ENCODE assay signal across 9 cellular contexts in the genomic region with DNA sequence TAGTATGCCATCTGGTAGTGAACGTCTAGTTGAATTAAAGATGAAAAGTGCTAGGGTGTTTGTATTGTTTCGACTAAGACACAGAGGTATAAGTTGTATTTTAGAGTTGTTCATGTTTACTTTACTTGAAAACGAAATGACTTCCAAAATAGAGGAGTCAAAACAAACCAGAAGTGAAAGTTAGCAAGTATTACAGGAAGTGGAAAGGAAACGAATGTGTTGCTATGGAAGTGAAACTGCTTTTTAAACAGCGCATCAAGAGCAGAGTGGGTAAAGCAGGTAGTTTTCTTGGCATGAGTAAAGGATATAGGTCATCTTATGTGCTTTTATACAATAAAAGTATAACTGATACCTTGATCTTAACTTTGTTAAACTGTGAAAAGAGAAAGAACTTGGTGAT. TPM values are rescaled to one million over a fixed set of nuclear protein-coding genes. Genes with fewer than 3 reads are reported as not detected.
A peak's percentile ranks its signal among the peaks of the same experiment; 100 is the strongest.
DNase-seq lines count a peak whose midpoint lies in the region; ATAC-seq, FAIRE-seq and TF ChIP-seq lines count a peak whose summit lies in the region.
"Had no signal": no experiment of that assay in that cellular context is flagged by ENCODE, and none has a peak within 500 bp of the region (broad histone marks: within the 10 kb centered on the region; RNA-seq: fewer than 3 reads in every experiment).

No MANE protein-coding gene starts in this region.

- no TSS peak for BruUV-seq in K562 (replicated peaks; lab: Mats Ljungman, UMichigan)

- intact Hi-C loops in CD4-positive, alpha-beta T cell (cut with DNase I, micrococcal nuclease), result loop anchor here (2.0 to 10.0 kb wide), 6 partner anchors 59 to 921 kb away; partner anchors contain the start of genes PRKAG2 (in 1 of the 2) and RHEB (in 1 of the 2)
- intact Hi-C loops in K562 (cut with micrococcal nuclease) (no loop called here), ovary (cut with DNase I) (loop anchor here in 1 of 4 donors (10.0 kb wide), 1 partner anchor 151 kb away; no protein-coding TSS in a partner anchor)

- no peak for TF ChIP-seq CTCF in CD4-positive, alpha-beta T cell (IDR thresholded peaks at IDR 0.05)
- TF ChIP-seq CTCF in K562 (IDR thresholded peaks at IDR 0.05 in 2 of 3, conservative IDR thresholded peaks at IDR 0.05 in 1 of 3; ENCODE audit: insufficient read depth in 2 of 3, low read depth in 1 of 3, low read length in 3 of 3) (no peak), ovary (IDR thresholded peaks at IDR 0.05) (no peak), omental fat pad (IDR thresholded peaks at IDR 0.05) (no peak)

- peak overlapping the region; percentile 87 for H3K4me3 Mint-ChIP-seq in CD4-positive, alpha-beta T cell

- H3K36me3 Mint-ChIP-seq in CD4-positive, alpha-beta T cell (ENCODE audit: low read depth), result no peaks in the 10 kb centered on the region

- H3K9me3 ChIP-seq in CD4-positive, alpha-beta T cell (ENCODE audit: control insufficient read depth, low read length), result no peaks in the 10 kb centered on the region
- H3K9me3 ChIP-seq in K562 (replicated peaks; ENCODE audit: control insufficient read depth, insufficient read depth, low read depth, low read length) (no peaks in the 10 kb centered on the region), ovary (no peaks in the 10 kb centered on the region)

- H3K27ac ChIP-seq in CD4-positive, alpha-beta T cell (ENCODE audit: low read depth, low read length), result peak overlapping the region; percentile 49
- H3K27ac ChIP-seq in K562 (ENCODE audit: extremely low read depth, low read depth, low read length) (no peak overlapping the region), ovary (no peak overlapping the region)

- TF ChIP-seq POLR2A in K562 (conservative IDR thresholded peaks at IDR 0.05) (no peak), ovary (IDR thresholded peaks at IDR 0.05) (no peak)

- in situ Hi-C loops in K562 (cut with MboI), result no loop called here

- no peak for TF ChIP-seq RAD21 in K562 (CRISPR knock-in tag; conservative IDR thresholded peaks at IDR 0.05 in 1 of 2, IDR thresholded peaks at IDR 0.05 in 1 of 2)

- H3K4me2 ChIP-seq in K562 (ENCODE audit: insufficient read depth, low read length), result no peak overlapping the region

- ATAC-seq in CD4-positive, alpha-beta T cell (ENCODE audit: poor library complexity), result peak; percentile 88
- ATAC-seq in GM19438 (IDR thresholded peaks at IDR 0.05; ENCODE audit: low read depth, unreplicated experiment), result peak; percentile 87
- peak; percentile 73 for ATAC-seq in HG03432 (IDR thresholded peaks at IDR 0.05; ENCODE audit: unreplicated experiment)
- ATAC-seq in K562, result no peak
- ATAC-seq in omental fat pad (ENCODE audit: low FRiP score), result no peak

- H3K27me3 ChIP-seq in CD4-positive, alpha-beta T cell (ENCODE audit: control insufficient read depth, insufficient read depth, low read length), result no peaks in the 10 kb centered on the region
- peaks cover 35 to 44% of the 10 kb centered on the region in 2 experiments for H3K27me3 ChIP-seq in K562 (ENCODE audit: control insufficient read depth in 2 of 2, insufficient read depth in 2 of 2, low read length in 2 of 2)
- H3K27me3 ChIP-seq in ovary, result no peaks in the 10 kb centered on the region

- DNase-seq in CD4-positive, alpha-beta T cell, result no peak
- DNase-seq in K562 (ENCODE audit: extremely low read depth in 1 of 4, low spot score in 3 of 4) (no peak), DMS114 treated with DMSO at 0.1 percent for 48 hours (lab: John Stamatoyannopoulos, UW; ENCODE audit: unreplicated experiment) (no peak), ovary (no peak), SW 1271 (lab: John Stamatoyannopoulos, UW) (no peak), omental fat pad (ENCODE audit: low spot score) (no peak)

- peaks cover 25% of the 10 kb centered on the region for H3K4me1 Mint-ChIP-seq in CD4-positive, alpha-beta T cell (ENCODE audit: low read depth)

- no peak for FAIRE-seq in K562 (lab: Jason Lieb, UNC)

- H4K20me1 ChIP-seq in K562 (replicated peaks; ENCODE audit: control insufficient read depth, insufficient read depth, low read length), result no peaks in the 10 kb centered on the region

- peak overlapping the region; percentile 48; the same call in 1 of the 2 replicates for H2AFZ ChIP-seq in K562 (ENCODE audit: low read depth, low read length)

- no peaks in the 10 kb centered on the region for H3K27me3 Mint-ChIP-seq in CD4-positive, alpha-beta T cell

- no peak overlapping the region for H3K4me3 ChIP-seq in K562
- H3K4me3 ChIP-seq in ovary, result no peak overlapping the region
- H3K4me3 ChIP-seq: skin epidermis had no signal

- H3K9me1 ChIP-seq in K562 (ENCODE audit: control insufficient read depth, insufficient read depth, low read length), result no peaks in the 10 kb centered on the region

- H3K9me3 Mint-ChIP-seq in CD4-positive, alpha-beta T cell, result no peaks in the 10 kb centered on the region

- H3K36me3 ChIP-seq in K562 (ENCODE audit: control insufficient read depth, insufficient read depth, low read length), result no peaks in the 10 kb centered on the region
- H3K36me3 ChIP-seq in ovary, result no peaks in the 10 kb centered on the region

- CTCF ChIA-PET in CD4-positive, alpha-beta T cell (lab: Charles Lee), result no interaction called here
- CTCF ChIA-PET in K562 (lab: Yijun Ruan, JAX; ENCODE audit: low intra/inter-chr PET ratio), result no interaction called here

- H3K4me1 ChIP-seq in K562 (replicated peaks in 1 of 2; ENCODE audit: control insufficient read depth in 2 of 2, insufficient read depth in 2 of 2, low read length in 2 of 2) (peaks cover 0 to 3% of the 10 kb centered on the region in 2 experiments; a peak in 1 of 5 replicates), ovary (ENCODE audit: insufficient read depth) (no peaks in the 10 kb centered on the region)

- 7% methylated on average over 5 of the region's 5 CpGs for WGBS in K562 (ENCODE audit: insufficient coverage, low coverage, missing lambda C conversion rate)
- 45 to 58% (median 49%) methylated on average over 5 of the region's 5 CpGs for WGBS in ovary, 3 donors

- H3K27ac Mint-ChIP-seq in CD4-positive, alpha-beta T cell, result peak overlapping the region; percentile 89

- H3K9ac ChIP-seq in K562 (ENCODE audit: insufficient read depth in 1 of 2, low read depth in 2 of 2, low read length in 2 of 2), result no peak overlapping the region

- TF ChIP-seq EP300 in K562 (IDR thresholded peaks at IDR 0.05; ENCODE audit: low read length) (no peak), ovary (IDR thresholded peaks at IDR 0.05) (no peak)

- POLR2A ChIA-PET in CD4-positive, alpha-beta T cell (lab: Charles Lee), result interaction anchor here (0.9 to 1.9 kb wide), 7 partner anchors 10 to 418 kb away, joined by 3 to 12 read pairs (median 4); partner anchors contain the start of gene PRKAG2
- POLR2A ChIA-PET in K562 (lab: Yijun Ruan, JAX), result interaction anchor here (0.6 to 0.7 kb wide), 2 partner anchors 35 to 617 kb away, joined by 3 read pairs; no protein-coding TSS in a partner anchor

- H3K79me2 ChIP-seq in K562 (ENCODE audit: control insufficient read depth, insufficient read depth, low read length), result no peaks in the 10 kb centered on the region

TF ChIP-seq in K562, 482 proteins besides CTCF, POLR2A, EP300 and RAD21 (continues in another document):
- no peak for TF ChIP-seq HNRNPK (IDR thresholded peaks at IDR 0.05; ENCODE audit: low read depth, low read length, poor library complexity, severe bottlenecking)
- peak; percentile 8; the same call in 1 of the 2 replicates for TF ChIP-seq RFX1 (IDR thresholded peaks at IDR 0.05)
- TF ChIP-seq SPI1 (IDR thresholded peaks at IDR 0.05; ENCODE audit: borderline replicate concordance, low read depth, low read length), result peak; percentile 7; the same call in 1 of the 2 replicates

RNA-seq across cellular contexts. Expression of gene GALNTL5, which starts 20.0 kb away (rescaled TPM):
- total RNA-seq in CD4-positive, alpha-beta T cell, result not detected
- not detected in 2 replicates for total RNA-seq in K562 (2011; cell fraction: chromatin; rRNA removed; ENCODE audit: low replicate concordance)
- not detected in 2 replicates for total RNA-seq in K562 (2011; cell fraction: nucleolus; rRNA removed)
- total RNA-seq in K562 (2011; cell fraction: nucleoplasm; rRNA removed), result not detected in 2 replicates
- total RNA-seq in K562 (2014; rRNA removed) (not detected in 2 replicates), K562 (2014; rRNA removed; fragmentation: Illumina TruSeq; extraction: Trizol) (not detected in 2 replicates), K562 (2015; rRNA removed; fragmentation: Illumina TruSeq; extraction: Trizol) (not detected in 2 replicates), K562 (2021) (not detected in 2 replicates), ovary (not detected), omental fat pad (not detected)
- polyA plus RNA-seq in K562 (2011; rRNA removed) (not detected in 2 replicates), K562 (2014; fragmentation: Illumina TruSeq; extraction: Trizol) (not detected in 2 replicates), K562 (2014; fragmentation: Nextera tagmentation; extraction: Ambion mirVana) (not detected), K562 (2014; rRNA removed) (not detected in 2 replicates), ovary (not detected)
- polyA plus RNA-seq in K562 (2011; cell fraction: cytosol; rRNA removed), result not detected in 2 replicates
- polyA plus RNA-seq in K562 (2011; cell fraction: nucleus; rRNA removed), result not detected in 2 replicates
- not detected in 2 replicates for polyA plus RNA-seq in K562 (2012)
- polyA minus RNA-seq in K562 (2011; rRNA and poly(A)+ RNA removed), result not detected in 2 replicates
- not detected in 2 replicates for polyA minus RNA-seq in K562 (2011; cell fraction: cytosol; rRNA and poly(A)+ RNA removed)
- not detected in 2 replicates for polyA minus RNA-seq in K562 (2011; cell fraction: nucleus; rRNA and poly(A)+ RNA removed)

RNA-seq across cellular contexts. Expression of gene PRKAG2, which starts 59.3 kb away (rescaled TPM):
- 10 to 100 TPM; 39.3 to 42.3 TPM for total RNA-seq in CD4-positive, alpha-beta T cell
- 7.2 and 11.4 TPM in 2 replicates for total RNA-seq in K562 (2011; cell fraction: chromatin; rRNA removed; ENCODE audit: low replicate concordance)
- 2.8 and 4.7 TPM in 2 replicates for total RNA-seq in K562 (2011; cell fraction: nucleolus; rRNA removed)
- total RNA-seq in K562 (2011; cell fraction: nucleoplasm; rRNA removed), result 4.8 and 6.9 TPM in 2 replicates
- total RNA-seq in K562 (2014; rRNA removed), result 3.1 TPM in 2 replicates
- total RNA-seq in K562 (2014; rRNA removed; fragmentation: Illumina TruSeq; extraction: Trizol), result 3.3 and 3.9 TPM in 2 replicates
- total RNA-seq in K562 (2015; rRNA removed; fragmentation: Illumina TruSeq; extraction: Trizol), result 1.8 and 2.8 TPM in 2 replicates
- 3.6 and 5.0 TPM in 2 replicates for total RNA-seq in K562 (2021)
- polyA plus RNA-seq in K562 (2011; rRNA removed), result 3.8 and 5.6 TPM in 2 replicates
- polyA plus RNA-seq in K562 (2011; cell fraction: cytosol; rRNA removed), result 1.3 and 1.8 TPM in 2 replicates
- polyA plus RNA-seq in K562 (2011; cell fraction: nucleus; rRNA removed), result 3.0 and 4.6 TPM in 2 replicates
- 2.3 and 2.7 TPM in 2 replicates for polyA plus RNA-seq in K562 (2012)
- 3.2 and 4.0 TPM in 2 replicates for polyA plus RNA-seq in K562 (2014; fragmentation: Illumina TruSeq; extraction: Trizol)
- 1 to 10 TPM in 1 of 2 experiments, under 1 TPM in 1; 0.99 to 1.1 TPM for polyA plus RNA-seq in K562 (2014; fragmentation: Nextera tagmentation; extraction: Ambion mirVana)
- 3.5 and 3.6 TPM in 2 replicates for polyA plus RNA-seq in K562 (2014; rRNA removed)
- 4.2 and 6.0 TPM in 2 replicates for polyA minus RNA-seq in K562 (2011; rRNA and poly(A)+ RNA removed)
- 2.1 TPM in 1 of 2 replicates, not detected in the other for polyA minus RNA-seq in K562 (2011; cell fraction: cytosol; rRNA and poly(A)+ RNA removed)
- polyA minus RNA-seq in K562 (2011; cell fraction: nucleus; rRNA and poly(A)+ RNA removed), result 2.4 and 2.7 TPM in 2 replicates
- total RNA-seq in ovary, result 10 to 100 TPM in 6 of 7 donors, 1 to 10 TPM in 1; 9.3 to 37.7 (median 22.6) TPM
- 10 to 100 TPM; 14.6 to 32.1 TPM for polyA plus RNA-seq in ovary
- 10 to 100 TPM; 31.6 to 49.5 (median 36.9) TPM for total RNA-seq in omental fat pad

Comparison
In these comparisons a context has a peak if more than half of its experiments do, and no peak if none do; other contexts are left out.
1. ATAC-seq: peak in CD4-positive, alpha-beta T cell (single experiment), GM19438 (single experiment) and HG03432 (single experiment); none in K562 (single experiment) and omental fat pad (single experiment).